Comparison of ENCODE assay signal across 8 cellular contexts in genomic region chr14:69610020-69610858, GRCh38. TPM values are rescaled to one million over a fixed set of nuclear protein-coding genes. Genes with fewer than 3 reads are reported as not detected.
DNase-seq lines count a peak whose midpoint lies in the region; ATAC-seq, FAIRE-seq and TF ChIP-seq lines count a peak whose summit lies in the region.

No MANE protein-coding gene starts in this region.

- H4K8ac ChIP-seq in H1 (ENCODE audit: extremely low read depth, insufficient read depth, low read length), result no peak overlapping the region

- H3K4me1 Mint-ChIP-seq in CD4-positive, CD25-positive, alpha-beta regulatory T cell, result peaks cover 23 to 48% (median 33%) of the 10 kb centered on the region in 4 donors
- peaks cover 64% of the 10 kb centered on the region for H3K4me1 Mint-ChIP-seq in neural progenitor cell

- H2BK15ac ChIP-seq in H1 (ENCODE audit: low read length), result peak overlapping the region; percentile 92; the same call in 1 of the 2 replicates

- peak overlapping the region; percentile 29 for H3K4ac ChIP-seq in H1 (replicated peaks; ENCODE audit: insufficient read length, low read depth, low read length)

- POLR2A ChIA-PET in H1 (lab: Charles Lee; ENCODE audit: partially characterized antibody), result interaction anchor here (1.1 to 3.1 kb wide), 2 partner anchors 38 to 157 kb away, joined by 3 to 18 read pairs; partner anchors contain the start of gene SRSF5

- no peak overlapping the region for H3K23ac ChIP-seq in H1 (ENCODE audit: insufficient read length)

- no peak for FAIRE-seq in H1 (lab: Jason Lieb, UNC)

- peak overlapping the region; percentile 87 for H3K4me3 ChIP-seq in CD4-positive, CD25-positive, alpha-beta regulatory T cell (ENCODE audit: low read depth, low read length)
- peak overlapping the region; percentile 45 for H3K4me3 ChIP-seq in NT2/D1 (ENCODE audit: insufficient read length, low read depth)
- H3K4me3 ChIP-seq in H1 (ENCODE audit: extremely low read depth in 1 of 4, insufficient read depth in 2 of 4, low read depth in 3 of 4, low read length in 4 of 4), result peak overlapping the region; percentile 59 to 74 (median 62)
- H3K4me3 ChIP-seq in neural progenitor cell, result peak overlapping the region; percentile 90

- H3K27me3 ChIP-seq in CD4-positive, CD25-positive, alpha-beta regulatory T cell (ENCODE audit: control insufficient read depth, insufficient read depth, low read length), result no peaks in the 10 kb centered on the region
- peaks cover 8% of the 10 kb centered on the region for H3K27me3 ChIP-seq in NT2/D1 (ENCODE audit: insufficient read depth, insufficient read length)
- H3K27me3 ChIP-seq in H1 (replicated peaks in 1 of 4; ENCODE audit: control insufficient read depth in 3 of 4, extremely low read depth in 1 of 4, insufficient read depth in 3 of 4, low read length in 3 of 4), result peaks cover 0 to 3% (median 0%) of the 10 kb centered on the region in 4 experiments; a peak in 1 of 7 replicates
- H3K27me3 ChIP-seq in neural progenitor cell, result no peaks in the 10 kb centered on the region

- H3K4me3 Mint-ChIP-seq in CD4-positive, CD25-positive, alpha-beta regulatory T cell, result peak overlapping the region; percentile 86 to 88 (median 88)
- H3K4me3 Mint-ChIP-seq in neural progenitor cell, result peak overlapping the region; percentile 92

- H4K91ac ChIP-seq in H1 (replicated peaks; ENCODE audit: insufficient read length, low read length), result peak overlapping the region; percentile 80

- no peaks in the 10 kb centered on the region for H3K27me3 Mint-ChIP-seq in CD4-positive, CD25-positive, alpha-beta regulatory T cell
- peaks cover 6% of the 10 kb centered on the region for H3K27me3 Mint-ChIP-seq in neural progenitor cell (ENCODE audit: insufficient read depth, low read depth)

- no peak overlapping the region for H2BK20ac ChIP-seq in H1 (ENCODE audit: low read length)

- H3K23me2 ChIP-seq in H1 (ENCODE audit: low read depth, low read length), result peaks cover 13% of the 10 kb centered on the region; the same call in 1 of the 2 replicates

- 0 out of 2 replicates have a peak overlapping the region, but pooled peaks have one; percentile 52 for H2BK5ac ChIP-seq in H1 (ENCODE audit: low read depth, low read length)

- peak overlapping the region; percentile 74 for H3K27ac ChIP-seq in CD4-positive, CD25-positive, alpha-beta regulatory T cell (ENCODE audit: insufficient read depth, low read length, poor library complexity, severe bottlenecking)
- H3K27ac ChIP-seq in H1 (ENCODE audit: low read depth, low read length), result no peak overlapping the region
- H3K27ac ChIP-seq in neural progenitor cell, result no peak overlapping the region

- H3K9me3 ChIP-seq in CD4-positive, CD25-positive, alpha-beta regulatory T cell (ENCODE audit: control insufficient read depth in 2 of 2, low read length in 2 of 2), result no peaks in the 10 kb centered on the region
- H3K9me3 ChIP-seq in NT2/D1 (ENCODE audit: insufficient read depth, low read length), result no peaks in the 10 kb centered on the region
- H3K9me3 ChIP-seq in H1 (ENCODE audit: insufficient read depth in 2 of 2, low read depth in 1 of 2, low read length in 1 of 2), result no peaks in the 10 kb centered on the region
- H3K9me3 ChIP-seq in neural progenitor cell (ENCODE audit: low read depth), result no peaks in the 10 kb centered on the region

- H3F3A ChIP-seq in neural progenitor cell (ENCODE audit: low read depth), result peaks cover 30% of the 10 kb centered on the region

- H3K4me2 ChIP-seq in H1 (ENCODE audit: insufficient read depth in 1 of 2, low read depth in 2 of 2, low read length in 2 of 2), result peak overlapping the region; percentile 85 to 87
- peak overlapping the region; percentile 87 for H3K4me2 ChIP-seq in neural progenitor cell

- peak overlapping the region; percentile 14 for H2BK120ac ChIP-seq in H1 (replicated peaks; ENCODE audit: low read depth, low read length)

- TF ChIP-seq POLR2A in H1 (IDR thresholded peaks at IDR 0.05; ENCODE audit: control extremely low read depth in 1 of 2, low read depth in 2 of 2, low read length in 2 of 2) (no peak), GM18505 (IDR thresholded peaks at IDR 0.05; ENCODE audit: borderline replicate concordance, extremely low read depth, insufficient read depth, insufficient read length) (no peak)

- no peaks in the 10 kb centered on the region for H3K36me3 ChIP-seq in CD4-positive, CD25-positive, alpha-beta regulatory T cell (ENCODE audit: control insufficient read depth, insufficient read depth, low read length)
- no peaks in the 10 kb centered on the region for H3K36me3 ChIP-seq in NT2/D1 (ENCODE audit: insufficient read depth, insufficient read length, low read length)
- no peaks in the 10 kb centered on the region for H3K36me3 ChIP-seq in H1 (ENCODE audit: control insufficient read depth in 2 of 4, insufficient read depth in 4 of 4, low read length in 3 of 4)
- no peaks in the 10 kb centered on the region for H3K36me3 ChIP-seq in neural progenitor cell

- H3K27ac Mint-ChIP-seq in CD4-positive, CD25-positive, alpha-beta regulatory T cell, result peak overlapping the region; percentile 63 to 91 (median 87)
- peak overlapping the region; percentile 70 for H3K27ac Mint-ChIP-seq in neural progenitor cell

- H3K18ac ChIP-seq in H1 (ENCODE audit: extremely low read depth, low read length), result peak overlapping the region; percentile 52; the same call in 1 of the 2 replicates

- no peak for TF ChIP-seq EP300 in H1 (IDR thresholded peaks at IDR 0.05; ENCODE audit: borderline replicate concordance in 1 of 2, low read depth in 2 of 2, low read length in 2 of 2)

- no peaks in the 10 kb centered on the region; the same call in 1 of the 2 replicates for H3K79me1 ChIP-seq in H1 (ENCODE audit: low read depth, low read length)

- H4K5ac ChIP-seq in H1 (ENCODE audit: insufficient read length, low read depth, low read length), result peak overlapping the region; percentile 10

- 70% methylated on average over 8 of the region's 8 CpGs; no CpG with 5 or more reads in 1 of the 2 experiments for WGBS in H1 (ENCODE audit: extremely low coverage in 1 of 2, insufficient coverage in 1 of 2, insufficient read length in 1 of 2, insufficient replicate concordance in 2 of 2, low coverage in 1 of 2, low lambda C conversion rate in 2 of 2, missing lambda C conversion rate in 1 of 2), 2 experiments

- DNase-seq in CD4-positive, CD25-positive, alpha-beta regulatory T cell, result peak in 1 of 3 donors; percentile 37
- DNase-seq in NT2/D1 (ENCODE audit: low read depth, low spot score) (no peak), H1 (ENCODE audit: low read depth in 1 of 2, low spot score in 2 of 2) (no peak), neural progenitor cell (ENCODE audit: low spot score) (no peak), NCI-H2196 treated with DMSO at 0.1 percent for 48 hours (lab: John Stamatoyannopoulos, UW; ENCODE audit: unreplicated experiment) (no peak)

- CTCF ChIA-PET in H1 (lab: Charles Lee; ENCODE audit: partially characterized antibody), result interaction anchor here (1.4 to 6.9 kb wide), 3 partner anchors 26 to 116 kb away, joined by 3 to 31 read pairs (median 5); no protein-coding TSS in a partner anchor

- H4K20me1 ChIP-seq in H1 (replicated peaks in 1 of 2; ENCODE audit: control insufficient read depth in 1 of 2, insufficient read depth in 2 of 2, low read length in 2 of 2) (no peaks in the 10 kb centered on the region), neural progenitor cell (ENCODE audit: low read depth) (peaks cover 5% of the 10 kb centered on the region)

- TF ChIP-seq CTCF in H1 (IDR thresholded peaks at IDR 0.05; ENCODE audit: control extremely low read depth in 1 of 3, insufficient read depth in 1 of 3, low read depth in 1 of 3, low read length in 3 of 3) (no peak), neural progenitor cell (IDR thresholded peaks at IDR 0.05) (no peak)

- no peak overlapping the region for H3K14ac ChIP-seq in H1 (ENCODE audit: insufficient read length)

- H2AFZ ChIP-seq in H1 (ENCODE audit: low read length) (peak overlapping the region; percentile 43; the same call in 1 of the 2 replicates), neural progenitor cell (replicated peaks) (no peak overlapping the region)

- H3K79me2 ChIP-seq in H1 (ENCODE audit: control insufficient read depth in 1 of 2, insufficient read depth in 2 of 2, low read length in 2 of 2) (0 out of 4 replicates have a peak, but pooled peaks cover 0 to 5% of the 10 kb centered on the region in 2 experiments), neural progenitor cell (ENCODE audit: low read depth) (peaks cover 31% of the 10 kb centered on the region)

- peaks cover 0 to 2% (median 0%) of the 10 kb centered on the region in 7 donors for H3K9me3 Mint-ChIP-seq in CD4-positive, CD25-positive, alpha-beta regulatory T cell
- H3K9me3 Mint-ChIP-seq in neural progenitor cell, result no peaks in the 10 kb centered on the region

- H2AK5ac ChIP-seq in H1 (ENCODE audit: low read depth, low read length), result peak overlapping the region; percentile 78; the same call in 1 of the 2 replicates

- H3K36me3 Mint-ChIP-seq in CD4-positive, CD25-positive, alpha-beta regulatory T cell, result no peaks in the 10 kb centered on the region
- H3K36me3 Mint-ChIP-seq in neural progenitor cell, result peaks cover 4% of the 10 kb centered on the region

- peaks cover 42% of the 10 kb centered on the region for H3K4me1 ChIP-seq in CD4-positive, CD25-positive, alpha-beta regulatory T cell (ENCODE audit: control insufficient read depth, insufficient read depth, low read length, poor library complexity, severe bottlenecking)
- H3K4me1 ChIP-seq in NT2/D1 (ENCODE audit: insufficient read depth, insufficient read length) (peaks cover 4% of the 10 kb centered on the region), H1 (replicated peaks in 1 of 4; ENCODE audit: control insufficient read depth in 3 of 4, insufficient read depth in 4 of 4, low read length in 3 of 4) (peaks cover 2 to 16% (median 5%) of the 10 kb centered on the region in 4 experiments; a peak in 5 of 7 replicates), neural progenitor cell (peaks cover 49% of the 10 kb centered on the region)

- no peak for TF ChIP-seq RAD21 in H1 (IDR thresholded peaks at IDR 0.05 in 1 of 2, conservative IDR thresholded peaks at IDR 0.05 in 1 of 2; ENCODE audit: low read depth in 2 of 2, low read length in 2 of 2)

- H3K56ac ChIP-seq in H1 (replicated peaks; ENCODE audit: insufficient read length, low read depth, low read length), result no peak overlapping the region

- H2BK12ac ChIP-seq in H1 (ENCODE audit: low read depth, low read length), result 0 out of 2 replicates have a peak overlapping the region, but pooled peaks have one; percentile 10

- ATAC-seq in CD4-positive, CD25-positive, alpha-beta regulatory T cell (ENCODE audit: low read depth in 2 of 2), result no peak
- ATAC-seq in GM18505 (IDR thresholded peaks at IDR 0.05; ENCODE audit: unreplicated experiment) (no peak), GM18520 (IDR thresholded peaks at IDR 0.05; ENCODE audit: unreplicated experiment) (no peak), GM18861 (IDR thresholded peaks at IDR 0.05; ENCODE audit: unreplicated experiment) (no peak)

- peak overlapping the region; percentile 77 for H3K9ac ChIP-seq in NT2/D1 (ENCODE audit: insufficient read length, low read depth)
- H3K9ac ChIP-seq in H1 (replicated peaks in 1 of 4; ENCODE audit: extremely low read depth in 1 of 4, low read depth in 3 of 4, low read length in 3 of 4), result peak overlapping the region in 2 of 4 experiments; percentile 28 to 29; a peak in 3 of 7 replicates
- no peak overlapping the region for H3K9ac ChIP-seq in neural progenitor cell

RNA-seq across cellular contexts. Expression of gene SUSD6, which starts 1.2 kb away (rescaled TPM):
- 101 TPM for total RNA-seq in CD4-positive, CD25-positive, alpha-beta regulatory T cell
- 10 to 100 TPM in 1 of 4 donors, 1 to 10 TPM in 3; 7.7 to 15.2 (median 9.0) TPM for polyA plus RNA-seq in CD4-positive, CD25-positive, alpha-beta regulatory T cell
- 3.8 and 5.1 TPM in 2 replicates for total RNA-seq in H1 (2021; fragmentation: NEBNext Ultra II Directional; extraction: Animal tissue kit (Norgen Biotek cat#: 25700))
- polyA plus RNA-seq in H1 (2011; rRNA removed), result 2.9 and 3.0 TPM in 2 replicates
- 2.6 TPM for polyA plus RNA-seq in H1 (2011; cell fraction: cytosol; rRNA removed)
- polyA plus RNA-seq in H1 (2011; cell fraction: nucleus; rRNA removed), result 6.3 TPM
- 3.2 to 5.3 TPM (median 4.4 TPM) in 4 replicates for polyA plus RNA-seq in H1 (2012, experiment 1 of 2)
- 3.6 TPM for polyA plus RNA-seq in H1 (2012, experiment 2 of 2)
- polyA plus RNA-seq in H1 (2013, experiment 1 of 2), result 2.8 TPM
- 3.2 TPM for polyA plus RNA-seq in H1 (2013, experiment 2 of 2)
- 4.4 and 5.8 TPM in 2 replicates for polyA minus RNA-seq in H1 (2011; rRNA and poly(A)+ RNA removed)
- 4.8 TPM for polyA minus RNA-seq in H1 (2011; cell fraction: cytosol; rRNA and poly(A)+ RNA removed)
- polyA minus RNA-seq in H1 (2011; cell fraction: nucleus; rRNA and poly(A)+ RNA removed), result 5.9 TPM
- total RNA-seq in neural progenitor cell (ENCODE audit: low replicate concordance), result 6.3 and 9.2 TPM in 2 replicates

RNA-seq across cellular contexts. Expression of gene CCDC177, which starts 35.6 kb away (rescaled TPM):
- not detected for total RNA-seq in CD4-positive, CD25-positive, alpha-beta regulatory T cell
- not detected for polyA plus RNA-seq in CD4-positive, CD25-positive, alpha-beta regulatory T cell
- total RNA-seq in H1 (2021; fragmentation: NEBNext Ultra II Directional; extraction: Animal tissue kit (Norgen Biotek cat#: 25700)), result 2.8 and 2.9 TPM in 2 replicates
- polyA plus RNA-seq in H1 (2011; rRNA removed), result 0.62 and 1.4 TPM in 2 replicates
- polyA plus RNA-seq in H1 (2011; cell fraction: cytosol; rRNA removed), result 0.93 TPM
- 2.1 TPM for polyA plus RNA-seq in H1 (2011; cell fraction: nucleus; rRNA removed)
- 2.0 to 2.3 TPM (median 2.1 TPM) in 4 replicates for polyA plus RNA-seq in H1 (2012, experiment 1 of 2)
- polyA plus RNA-seq in H1 (2012, experiment 2 of 2), result 1.7 TPM
- polyA plus RNA-seq in H1 (2013, experiment 1 of 2), result 1.4 TPM
- 1.2 TPM for polyA plus RNA-seq in H1 (2013, experiment 2 of 2)
- 1.8 and 2.2 TPM in 2 replicates for polyA minus RNA-seq in H1 (2011; rRNA and poly(A)+ RNA removed)
- 1.9 TPM for polyA minus RNA-seq in H1 (2011; cell fraction: cytosol; rRNA and poly(A)+ RNA removed)
- polyA minus RNA-seq in H1 (2011; cell fraction: nucleus; rRNA and poly(A)+ RNA removed), result 6.2 TPM
- total RNA-seq in neural progenitor cell (ENCODE audit: low replicate concordance), result 8.6 and 19.7 TPM in 2 replicates
